In genomic region chr10:29977161-29977560, GRCh38 we compare ENCODE assay signal across 24 cellular contexts.
"Had no signal": no experiment of that assay in that cellular context is flagged by ENCODE, and none has a peak within 500 bp of the region (broad histone marks: within the 10 kb centered on the region; RNA-seq: fewer than 3 reads in every experiment).

No MANE protein-coding gene starts in this region.

- H3K9me3 ChIP-seq: ovary, right lobe of liver, thyroid gland, upper lobe of right lung had no signal

- H3K4me1 ChIP-seq: lower lobe of right lung, upper lobe of right lung had no signal

- H3K4me3 ChIP-seq: lower lobe of right lung, ovary, right atrium auricular region, right lobe of liver, smooth muscle cell, thyroid gland, upper lobe of right lung had no signal

- H3K27me3 ChIP-seq: ovary, right atrium auricular region, right lobe of liver, thyroid gland, upper lobe of right lung had no signal

- H3K36me3 Mint-ChIP-seq: natural killer cell; stimulated activated memory B cell treated with anti-CD40 and anti-IgM and Interleukin-4, amounts not matched to agents 10 μg/mL and 1 μg/mL and 100 μg/mL, for 72 hours had no signal

- H3K36me3 ChIP-seq: lower lobe of right lung, ovary, right atrium auricular region, right lobe of liver, thyroid gland, upper lobe of right lung had no signal

- H3K4me1 Mint-ChIP-seq: naive B cell; natural killer cell; stimulated activated memory B cell treated with anti-CD40 and anti-IgM and Interleukin-4, amounts not matched to agents 10 μg/mL and 1 μg/mL and 100 μg/mL, for 72 hours; stimulated activated naive CD8-positive, alpha-beta T cell treated with anti-CD3 and anti-CD28 coated beads, Interleukin-15, amount 100 ng/mL, for 72 hours had no signal

- DNase-seq: hippocampal formation; kidney glomerular epithelial cell; left cardiac atrium; lower lobe of right lung; mammary epithelial cell; mesenchymal stem cell; naive B cell; natural killer cell; ovary; right lobe of liver; stimulated activated CD4-positive, alpha-beta T cell treated with anti-CD3 and anti-CD28 coated beads, Interleukin-1b, Interleukin-23, amount 100 ng/mL, for 48 hours; stimulated activated CD4-positive, alpha-beta T cell treated with anti-CD3 and anti-CD28 coated beads, Interleukin-2, amount 100 ng/mL, for 48 hours; stimulated activated CD4-positive, alpha-beta T cell treated with anti-CD3 and anti-CD28 coated beads, Interleukin-4, amount 100 ng/mL, for 4 hours; stimulated activated CD8-positive, alpha-beta memory T cell treated with anti-CD3 and anti-CD28 coated beads, Interleukin-4, amount 100 ng/mL, for 48 hours; stimulated activated naive CD4-positive, alpha-beta T cell treated with Interleukin-2 at 50 U/mL for 16 hours; stimulated activated naive CD8-positive, alpha-beta T cell treated with anti-CD3 and anti-CD28 coated beads, Interleukin-15, amount 100 ng/mL, for 72 hours; thyroid gland; trophoblast cell; upper lobe of right lung had no signal

- H3K4me3 Mint-ChIP-seq: naive B cell; natural killer cell; stimulated activated memory B cell treated with anti-CD40 and anti-IgM and Interleukin-4, amounts not matched to agents 10 μg/mL and 1 μg/mL and 100 μg/mL, for 72 hours; stimulated activated naive CD8-positive, alpha-beta T cell treated with anti-CD3 and anti-CD28 coated beads, Interleukin-15, amount 100 ng/mL, for 72 hours had no signal

- H3K27me3 Mint-ChIP-seq: progenitor cell of endocrine pancreas had no signal

- H3K27ac Mint-ChIP-seq: naive B cell; natural killer cell; progenitor cell of endocrine pancreas; stimulated activated memory B cell treated with anti-CD40 and anti-IgM and Interleukin-4, amounts not matched to agents 10 μg/mL and 1 μg/mL and 100 μg/mL, for 72 hours; stimulated activated naive CD8-positive, alpha-beta T cell treated with anti-CD3 and anti-CD28 coated beads, Interleukin-15, amount 100 ng/mL, for 72 hours had no signal

- ATAC-seq: left cardiac atrium; left lobe of liver; lower lobe of right lung; natural killer cell; right lobe of liver; stimulated activated memory B cell treated with anti-CD40 and anti-IgM and Interleukin-4, amounts not matched to agents 10 μg/mL and 1 μg/mL and 100 μg/mL, for 72 hours; stimulated activated naive CD8-positive, alpha-beta T cell treated with anti-CD3 and anti-CD28 coated beads, Interleukin-15, amount 100 ng/mL, for 72 hours; upper lobe of right lung had no signal

- H3K27ac ChIP-seq: lower lobe of right lung, ovary, right atrium auricular region, right lobe of liver, thyroid gland, upper lobe of right lung had no signal
